In the genomic region with DNA sequence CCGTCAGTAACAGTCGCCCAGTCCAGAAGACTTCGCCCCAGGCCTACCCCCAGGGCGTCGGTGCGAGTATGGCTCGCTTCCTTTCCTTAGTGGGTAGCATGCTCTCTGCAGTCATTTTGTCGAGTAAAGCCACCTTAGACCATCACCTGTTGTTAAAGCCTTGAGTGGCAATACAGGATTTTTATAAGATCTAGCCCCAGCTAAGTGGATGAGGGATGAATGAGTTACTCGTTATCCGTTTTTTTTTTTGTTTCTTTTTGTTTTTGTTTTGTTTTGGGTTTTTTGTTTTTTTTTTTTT, we compare ENCODE assay signal across 8 cellular contexts. TPM values are rescaled to one million over a fixed set of nuclear protein-coding genes. Genes with fewer than 3 reads are reported as not detected.
A peak's percentile ranks its signal among the peaks of the same experiment; 100 is the strongest.
DNase-seq lines count a peak whose midpoint lies in the region; ATAC-seq and TF ChIP-seq lines count a peak whose summit lies in the region.

No MANE protein-coding gene starts in this region.

- H3K36me3 Mint-ChIP-seq in H9 (ENCODE audit: insufficient read depth in 1 of 3, low read depth in 3 of 3): peaks cover 25 to 42% (median 41%) of the 10 kb centered on the region in 3 experiments; a peak in 6 of 7 replicates
- H3K36me3 Mint-ChIP-seq in glutamatergic neuron (ENCODE audit: unreplicated experiment): no peaks in the 10 kb centered on the region

- H3K56ac ChIP-seq in H9 (ENCODE audit: insufficient read length, low read depth, low read length): no peak overlapping the region

- no peak for ATAC-seq in HG02763 (IDR thresholded peaks at IDR 0.05; ENCODE audit: unreplicated experiment)
- ATAC-seq in GM21360 (IDR thresholded peaks at IDR 0.05; ENCODE audit: unreplicated experiment): no peak

- no peak overlapping the region for H3K9ac ChIP-seq in H9 (ENCODE audit: extremely low read depth, insufficient read length, low read length)

- H4K20me1 ChIP-seq in H9 (ENCODE audit: control insufficient read depth, insufficient read depth, insufficient read length): no peaks in the 10 kb centered on the region

- H3K4me3 Mint-ChIP-seq in H9 (no peak overlapping the region; a peak in 3 of 5 replicates), glutamatergic neuron (ENCODE audit: unreplicated experiment) (peak overlapping the region; percentile 82)

- WGBS in H9 (ENCODE audit: extremely low coverage, insufficient read length, low lambda C conversion rate): no CpG with 5 or more reads among the region's 10 CpGs
- WGBS in spleen, 5 donors: 0 to 2% (median 1%) methylated on average over 8 to 10 of the region's 10 CpGs

- DNase-seq in H9 (no peak), WERI-Rb-1 (no peak), glutamatergic neuron (no peak), spleen (no peak), DMS53 (lab: John Stamatoyannopoulos, UW) (no peak)
- DNase-seq in effector CD8-positive, alpha-beta T cell (lab: John Stamatoyannopoulos, UW): no peak

- H3K18ac ChIP-seq in H9 (ENCODE audit: insufficient read length, low read depth, low read length): no peak overlapping the region

- no peaks in the 10 kb centered on the region for H3K27me3 Mint-ChIP-seq in H9 (ENCODE audit: low read depth)
- H3K27me3 Mint-ChIP-seq in glutamatergic neuron (ENCODE audit: unreplicated experiment): peaks cover 9% of the 10 kb centered on the region

- no peaks in the 10 kb centered on the region for H3K9me3 ChIP-seq in H9 (ENCODE audit: control insufficient read depth, low read depth, low read length)
- H3K9me3 ChIP-seq in WERI-Rb-1 (ENCODE audit: severe bottlenecking): no peaks in the 10 kb centered on the region
- H3K9me3 ChIP-seq in spleen: no peaks in the 10 kb centered on the region

- H2BK20ac ChIP-seq in H9 (ENCODE audit: low read depth, low read length, poor library complexity, severe bottlenecking): no peak overlapping the region

- H3K27me3 ChIP-seq in H9 (ENCODE audit: insufficient read depth, low read length): no peaks in the 10 kb centered on the region
- H3K27me3 ChIP-seq in WERI-Rb-1 (ENCODE audit: insufficient read depth, low read depth, severe bottlenecking): no peaks in the 10 kb centered on the region
- H3K27me3 ChIP-seq in spleen (replicated peaks in 1 of 7): no peaks in the 10 kb centered on the region

- no peak overlapping the region for H3K14ac ChIP-seq in H9 (ENCODE audit: insufficient read depth, low read length)

- no peaks in the 10 kb centered on the region for H3K79me1 ChIP-seq in H9 (ENCODE audit: insufficient read depth, low read depth, low read length, poor library complexity, severe bottlenecking)

- H4K8ac ChIP-seq in H9 (replicated peaks; ENCODE audit: insufficient read length, low read depth, low read length): no peak overlapping the region

- no peak overlapping the region for H2BK120ac ChIP-seq in H9 (ENCODE audit: low read depth, low read length, poor library complexity, severe bottlenecking)

- no peak overlapping the region for H3K23ac ChIP-seq in H9 (ENCODE audit: insufficient read length, low read depth, low read length)

- H3K4me1 ChIP-seq in H9 (ENCODE audit: insufficient read depth, low read length): peaks cover 3% of the 10 kb centered on the region; the same call in 1 of the 2 replicates
- peaks cover 13 to 49% (median 37%) of the 10 kb centered on the region in 6 donors for H3K4me1 ChIP-seq in spleen

- no peak overlapping the region for H4K5ac ChIP-seq in H9 (ENCODE audit: insufficient read length, low read depth, low read length)

- TF ChIP-seq CTCF in H9 (conservative IDR thresholded peaks at IDR 0.05) (no peak), WERI-Rb-1 (IDR thresholded peaks at IDR 0.05; ENCODE audit: low read depth, low read length) (0 out of 2 replicates have a peak, but pooled peaks have one; percentile 15), glutamatergic neuron (IDR thresholded peaks at IDR 0.05; ENCODE audit: partially characterized antibody, unreplicated experiment) (no peak), spleen (IDR thresholded peaks at IDR 0.05 in 8 of 11, conservative IDR thresholded peaks at IDR 0.05 in 3 of 11) (peak in 1 of 11 experiments; percentile 3)

- no peaks in the 10 kb centered on the region for H3K9me3 Mint-ChIP-seq in H9
- H3K9me3 Mint-ChIP-seq in glutamatergic neuron (ENCODE audit: unreplicated experiment): peaks cover 6% of the 10 kb centered on the region

- no peak overlapping the region for H3K4ac ChIP-seq in H9 (ENCODE audit: low read depth, low read length)

- H3K4me1 Mint-ChIP-seq in H9 (peaks cover 15% of the 10 kb centered on the region in 2 experiments), glutamatergic neuron (ENCODE audit: low read depth, unreplicated experiment) (peaks cover 5% of the 10 kb centered on the region)

- no peak overlapping the region for H2AFZ ChIP-seq in H9 (ENCODE audit: low read length)

- H2BK5ac ChIP-seq in H9 (ENCODE audit: insufficient read length, low read length): no peak overlapping the region

- TF ChIP-seq POLR2A in spleen (IDR thresholded peaks at IDR 0.05): no peak

- peaks cover 11% of the 10 kb centered on the region; the same call in 1 of the 2 replicates for H3K79me2 ChIP-seq in H9 (ENCODE audit: insufficient read depth, low read length)

- intact Hi-C loops in spleen (cut with DNase I; ENCODE audit: low total_unique reads): no loop called here

- H3K36me3 ChIP-seq in WERI-Rb-1 (peaks cover 47% of the 10 kb centered on the region), spleen (peaks cover 0 to 42% (median 32%) of the 10 kb centered on the region in 6 donors)

- H2BK15ac ChIP-seq in H9 (ENCODE audit: low read depth, low read length): no peak overlapping the region

- no peak overlapping the region for H3K27ac ChIP-seq in H9 (ENCODE audit: insufficient read length, low read depth, low read length)
- peak overlapping the region; percentile 91 for H3K27ac ChIP-seq in WERI-Rb-1
- peak overlapping the region in 7 of 8 donors; percentile 91 to 97 (median 95) for H3K27ac ChIP-seq in spleen

- no peak overlapping the region for H3T11ph ChIP-seq in H9 (ENCODE audit: low read length)

- peak overlapping the region; percentile 99 for H3K4me2 ChIP-seq in H9 (ENCODE audit: insufficient read depth, insufficient read length, low read length)

- H3K23me2 ChIP-seq in H9 (ENCODE audit: insufficient read length, low read depth, low read length, poor library complexity, severe bottlenecking): peaks cover 18% of the 10 kb centered on the region

- no peak overlapping the region for H2AK5ac ChIP-seq in H9 (ENCODE audit: insufficient read length, low read length)

- H3K27ac Mint-ChIP-seq in H9 (peak overlapping the region; percentile 66 to 92 (median 83); a peak in 5 of 7 replicates), glutamatergic neuron (ENCODE audit: unreplicated experiment) (peak overlapping the region; percentile 62)

- H3K4me3 ChIP-seq in WERI-Rb-1 (ENCODE audit: low read depth, low read length): peak overlapping the region; percentile 36
- peak overlapping the region; percentile 84 to 99 (median 97) for H3K4me3 ChIP-seq in spleen

- no peak overlapping the region for H4K91ac ChIP-seq in H9 (ENCODE audit: insufficient read length, low read depth, low read length)

- no peak overlapping the region for H2BK12ac ChIP-seq in H9 (ENCODE audit: insufficient read length, low read depth, low read length)

RNA-seq across cellular contexts. Expression of a gene that starts 0.3 kb away (rescaled TPM):
- total RNA-seq in H9 (2021): 16.8 and 17.0 TPM in 2 replicates
- 17.4 TPM for total RNA-seq in glutamatergic neuron (ENCODE audit: unreplicated experiment)
- 10 to 100 TPM; 10.1 to 25.2 (median 12.6) TPM for total RNA-seq in spleen
- polyA plus RNA-seq in spleen: 1 to 10 TPM in 1 of 3 donors, under 1 TPM in 2; 0.17 to 1.1 (median 0.20) TPM

RNA-seq across cellular contexts. Expression of a gene that starts 27.9 kb away (rescaled TPM):
- total RNA-seq in H9 (2021) (0.22 and 0.46 TPM in 2 replicates), glutamatergic neuron (ENCODE audit: unreplicated experiment) (not detected), spleen (1 to 10 TPM in 1 of 7 donors, under 1 TPM in 1, not detected in 5; 0.60 to 2.1 TPM)
- polyA plus RNA-seq in spleen: under 1 TPM; 0.03 to 0.20 (median 0.05) TPM

RNA-seq across cellular contexts. Expression of a gene that starts 29.5 kb away (rescaled TPM):
- total RNA-seq in H9 (2021) (66.2 and 76.1 TPM in 2 replicates), glutamatergic neuron (ENCODE audit: unreplicated experiment) (165 TPM), spleen (10 to 100 TPM; 17.0 to 43.9 (median 26.0) TPM)
- polyA plus RNA-seq in spleen: 10 to 100 TPM; 38.9 to 62.7 (median 60.9) TPM

RNA-seq across cellular contexts. Expression of a gene that starts 52.7 kb away (rescaled TPM):
- 166 TPM in 2 replicates for total RNA-seq in H9 (2021)
- 28.5 TPM for total RNA-seq in glutamatergic neuron (ENCODE audit: unreplicated experiment)
- total RNA-seq in spleen: 10 to 100 TPM; 14.8 to 30.8 (median 16.7) TPM
- 10 to 100 TPM in 1 of 3 donors, 1 to 10 TPM in 2; 9.6 to 18.9 (median 9.9) TPM for polyA plus RNA-seq in spleen

RNA-seq across cellular contexts. Expression of a gene that starts 53.2 kb away (rescaled TPM):
- 279 and 289 TPM in 2 replicates for total RNA-seq in H9 (2021)
- total RNA-seq in glutamatergic neuron (ENCODE audit: unreplicated experiment): 625 TPM
- total RNA-seq in spleen: 100 to 1,000 TPM in 2 of 7 donors, 10 to 100 TPM in 5; 64.9 to 112 (median 87.6) TPM
- polyA plus RNA-seq in spleen: 10 to 100 TPM; 17.7 to 28.6 (median 21.6) TPM
